Comparison of ENCODE assay signal across 26 cellular contexts in genomic region chr5:98330871-98331270, GRCh38.
"Had no signal": no experiment of that assay in that cellular context is flagged by ENCODE, and none has a peak within 500 bp of the region (broad histone marks: within the 10 kb centered on the region; RNA-seq: fewer than 3 reads in every experiment).

No MANE protein-coding gene starts in this region.

- H3K4me1 Mint-ChIP-seq: naive thymus-derived CD4-positive, alpha-beta T cell; nephron; neural progenitor cell; stimulated activated effector memory CD8-positive, alpha-beta T cell treated with anti-CD3 and anti-CD28 coated beads, Interleukin-12 subunit alpha, Interleukin-12 subunit beta, amount 100 ng/mL, for 72 hours had no signal

- DNase-seq: dermis blood vessel endothelial cell; effector memory CD4-positive, alpha-beta T cell; erythroblast; esophagus squamous epithelium; foreskin melanocyte; hypothalamus; kidney; left cardiac atrium; left lung; mammary epithelial cell; mesendoderm; midbrain; naive thymus-derived CD4-positive, alpha-beta T cell; right cardiac atrium; sigmoid colon; stimulated activated CD4-positive, alpha-beta T cell treated with anti-CD3 and anti-CD28 coated beads, Interleukin-2, amount 100 ng/mL, for 24 hours; stimulated activated CD4-positive, alpha-beta T cell treated with anti-CD3 and anti-CD28 coated beads, Interleukin-4, amount 100 ng/mL, for 24 hours; stimulated activated naive CD4-positive, alpha-beta T cell treated with Interleukin-2 at 50 U/mL for 16 hours; stomach; thyroid gland had no signal

- H3K9me3 Mint-ChIP-seq: type B pancreatic cell had no signal

- H3K9ac ChIP-seq: neural progenitor cell had no signal

- H3K27ac ChIP-seq: coronary artery, esophagus squamous epithelium, left lung, neural progenitor cell, prostate gland, sigmoid colon, stomach, thyroid gland had no signal

- H3K27me3 ChIP-seq: esophagus squamous epithelium, left lung, neural progenitor cell, sigmoid colon, stomach, thyroid gland had no signal

- H3K27me3 Mint-ChIP-seq: naive thymus-derived CD4-positive, alpha-beta T cell; type B pancreatic cell had no signal

- H3K27ac Mint-ChIP-seq: naive thymus-derived CD4-positive, alpha-beta T cell; nephron; neural progenitor cell; stimulated activated effector memory CD8-positive, alpha-beta T cell treated with anti-CD3 and anti-CD28 coated beads, Interleukin-12 subunit alpha, Interleukin-12 subunit beta, amount 100 ng/mL, for 72 hours; type B pancreatic cell had no signal

- H3K9me3 ChIP-seq: esophagus squamous epithelium, prostate gland, sigmoid colon, stomach, thyroid gland had no signal

- H3K4me3 Mint-ChIP-seq: naive thymus-derived CD4-positive, alpha-beta T cell; nephron; neural progenitor cell; stimulated activated effector memory CD8-positive, alpha-beta T cell treated with anti-CD3 and anti-CD28 coated beads, Interleukin-12 subunit alpha, Interleukin-12 subunit beta, amount 100 ng/mL, for 72 hours; type B pancreatic cell had no signal

- H3K4me3 ChIP-seq: coronary artery, esophagus squamous epithelium, left lung, neural progenitor cell, prostate gland, sigmoid colon, stomach, thyroid gland had no signal

- FAIRE-seq: kidney had no signal

- H3K36me3 ChIP-seq: esophagus squamous epithelium, left lung, neural progenitor cell, prostate gland, sigmoid colon, stomach, thyroid gland had no signal

- H3K4me2 ChIP-seq: neural progenitor cell had no signal

- H3K4me1 ChIP-seq: esophagus squamous epithelium, left lung, neural progenitor cell, prostate gland, sigmoid colon, stomach, thyroid gland had no signal

- H3K36me3 Mint-ChIP-seq: naive thymus-derived CD4-positive, alpha-beta T cell; neural progenitor cell; stimulated activated effector memory CD8-positive, alpha-beta T cell treated with anti-CD3 and anti-CD28 coated beads, Interleukin-12 subunit alpha, Interleukin-12 subunit beta, amount 100 ng/mL, for 72 hours; type B pancreatic cell had no signal
